In genomic region chr17:17439971-17440843, GRCh38 we compare ENCODE assay signal across 8 cellular contexts. TPM values are rescaled to one million over a fixed set of nuclear protein-coding genes. Genes with fewer than 3 reads are reported as not detected.
A peak's percentile ranks its signal among the peaks of the same experiment; 100 is the strongest.
DNase-seq lines count a peak whose midpoint lies in the region; ATAC-seq and TF ChIP-seq lines count a peak whose summit lies in the region.

No MANE protein-coding gene starts in this region.

- intact Hi-C loops in activated CD4-positive, alpha-beta memory T cell treated with anti-CD3 and anti-CD28 coated beads for 36 hours (cut with micrococcal nuclease) = loop anchor here (1.0 kb wide), 1 partner anchor 84 kb away; no protein-coding TSS in a partner anchor

- no peaks in the 10 kb centered on the region for H3K9me3 ChIP-seq in effector memory CD4-positive, alpha-beta T cell (ENCODE audit: control insufficient read depth, low read length)

- H3K27ac ChIP-seq in effector memory CD4-positive, alpha-beta T cell (ENCODE audit: insufficient read depth, low read length, poor library complexity, severe bottlenecking) = no peak overlapping the region

- no peak for ATAC-seq in HG02759 (IDR thresholded peaks at IDR 0.05; ENCODE audit: unreplicated experiment)

- no peak overlapping the region for H3K27ac Mint-ChIP-seq in HFFc6
- no peak overlapping the region for H3K27ac Mint-ChIP-seq in activated CD4-positive, alpha-beta memory T cell treated with anti-CD3 and anti-CD28 coated beads for 36 hours

- peaks cover 15% of the 10 kb centered on the region for H3K4me1 Mint-ChIP-seq in HFFc6 (ENCODE audit: low read depth)
- H3K4me1 Mint-ChIP-seq in activated CD4-positive, alpha-beta memory T cell treated with anti-CD3 and anti-CD28 coated beads for 36 hours (ENCODE audit: low read depth) = peaks cover 4% of the 10 kb centered on the region

- H3K4me3 Mint-ChIP-seq in HFFc6 = no peak overlapping the region
- no peak overlapping the region for H3K4me3 Mint-ChIP-seq in activated CD4-positive, alpha-beta memory T cell treated with anti-CD3 and anti-CD28 coated beads for 36 hours

- no peaks in the 10 kb centered on the region for H3K9me3 Mint-ChIP-seq in HFFc6
- H3K9me3 Mint-ChIP-seq in activated CD4-positive, alpha-beta memory T cell treated with anti-CD3 and anti-CD28 coated beads for 36 hours = no peaks in the 10 kb centered on the region

- H3K36me3 Mint-ChIP-seq in HFFc6 (ENCODE audit: low read depth) = no peaks in the 10 kb centered on the region
- no peaks in the 10 kb centered on the region for H3K36me3 Mint-ChIP-seq in activated CD4-positive, alpha-beta memory T cell treated with anti-CD3 and anti-CD28 coated beads for 36 hours

- POLR2A ChIA-PET in activated CD4-positive, alpha-beta memory T cell treated with anti-CD3 and anti-CD28 coated beads for 36 hours (lab: Charles Lee) = no interaction called here

- H3K27me3 ChIP-seq in effector memory CD4-positive, alpha-beta T cell (replicated peaks; ENCODE audit: control insufficient read depth, insufficient read depth, low read length, poor library complexity, severe bottlenecking) = no peaks in the 10 kb centered on the region

- CTCF ChIA-PET in activated CD4-positive, alpha-beta memory T cell treated with anti-CD3 and anti-CD28 coated beads for 36 hours (lab: Charles Lee) = interaction anchor here (0.5 to 2.3 kb wide), 8 partner anchors 9 to 251 kb away, joined by 3 to 14 read pairs (median 4); no protein-coding TSS in a partner anchor

- H3K4me1 ChIP-seq in effector memory CD4-positive, alpha-beta T cell (ENCODE audit: control insufficient read depth, insufficient read depth, low read length, poor library complexity, severe bottlenecking) = no peaks in the 10 kb centered on the region

- H3K4me3 ChIP-seq in effector memory CD4-positive, alpha-beta T cell (ENCODE audit: insufficient read depth, low read depth, low read length, poor library complexity, severe bottlenecking) = no peak overlapping the region

- no peaks in the 10 kb centered on the region for H3K36me3 ChIP-seq in effector memory CD4-positive, alpha-beta T cell (ENCODE audit: control insufficient read depth, insufficient read depth, low read length)

- no peak for DNase-seq in AG09319 (ENCODE audit: extremely low read depth, low read depth)
- peak; percentile 27 for DNase-seq in HFFc6
- peak; percentile 86 for DNase-seq in NCI-H774 (lab: John Stamatoyannopoulos, UW)
- DNase-seq in activated CD4-positive, alpha-beta memory T cell treated with anti-CD3 and anti-CD28 coated beads for 36 hours = peak; percentile 85
- DNase-seq in effector memory CD4-positive, alpha-beta T cell = peak; percentile 40 to 59 (median 47)
- peak; percentile 45 for DNase-seq in myocyte (ENCODE audit: low read depth)
- peak; percentile 71 for DNase-seq in stimulated activated naive CD4-positive, alpha-beta T cell treated with Interleukin-2 at 50 U/mL for 16 hours (lab: John Stamatoyannopoulos, UW)

- TF ChIP-seq CTCF in AG09319 (IDR thresholded peaks at IDR 0.05; ENCODE audit: low read depth, low read length) = peak; percentile 34
- TF ChIP-seq CTCF in HFFc6 (IDR thresholded peaks at IDR 0.05) = peak; percentile 79

- peaks cover 8% of the 10 kb centered on the region for H3K27me3 Mint-ChIP-seq in HFFc6 (ENCODE audit: insufficient read depth)
- no peaks in the 10 kb centered on the region for H3K27me3 Mint-ChIP-seq in activated CD4-positive, alpha-beta memory T cell treated with anti-CD3 and anti-CD28 coated beads for 36 hours

RNA-seq across cellular contexts. Expression of gene MED9, which starts 36.6 kb away (rescaled TPM):
- 1 to 10 TPM; 7.0 to 9.0 (median 7.9) TPM for total RNA-seq in HFFc6 (2021; fragmentation: NEBNext Ultra II Directional; extraction: Animal tissue kit (Norgen Biotek cat#: 25700))
- total RNA-seq in activated CD4-positive, alpha-beta memory T cell treated with anti-CD3 and anti-CD28 coated beads for 36 hours = 10 to 100 TPM; 12.1 to 12.2 TPM
- 17.1 and 22.4 TPM in 2 replicates for total RNA-seq in myocyte
- 12.1 TPM for polyA plus RNA-seq in myocyte (2012)

RNA-seq across cellular contexts. Expression of gene RASD1, which starts 56.0 kb away (rescaled TPM):
- 1 to 10 TPM in 1 of 6 experiments, under 1 TPM in 5; 0.17 to 1.1 (median 0.43) TPM for total RNA-seq in HFFc6 (2021; fragmentation: NEBNext Ultra II Directional; extraction: Animal tissue kit (Norgen Biotek cat#: 25700))
- under 1 TPM; 0.27 to 0.33 TPM for total RNA-seq in activated CD4-positive, alpha-beta memory T cell treated with anti-CD3 and anti-CD28 coated beads for 36 hours
- 0.94 and 2.7 TPM in 2 replicates for total RNA-seq in myocyte
- polyA plus RNA-seq in myocyte (2012) = 0.57 TPM
